ENCODE assay signal across 9 cellular contexts in the genomic region with DNA sequence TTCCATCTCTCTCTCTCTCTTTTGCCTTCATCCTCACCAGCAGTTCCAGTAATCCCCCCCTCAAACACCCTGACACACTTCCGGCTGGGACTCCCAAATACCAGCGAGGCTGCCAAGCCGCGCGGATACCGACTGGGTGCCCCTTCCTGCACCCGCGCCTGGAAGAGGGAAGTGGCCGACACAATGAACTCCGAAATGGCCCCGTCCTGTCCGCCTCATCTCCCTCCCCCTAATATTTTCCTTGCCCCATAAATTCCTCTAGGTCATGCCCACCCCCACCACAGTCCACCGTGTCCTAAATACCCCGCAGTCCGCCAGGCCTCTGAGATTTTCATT. TPM values are rescaled to one million over a fixed set of nuclear protein-coding genes. Genes with fewer than 3 reads are reported as not detected.
DNase-seq lines count a peak whose midpoint lies in the region; ATAC-seq and TF ChIP-seq lines count a peak whose summit lies in the region.
"Had no signal": no experiment of that assay in that cellular context is flagged by ENCODE, and none has a peak within 500 bp of the region (broad histone marks: within the 10 kb centered on the region; RNA-seq: fewer than 3 reads in every experiment).

No MANE protein-coding gene starts in this region.

- TF ChIP-seq CTCF in left lung (IDR thresholded peaks at IDR 0.05) (no peak), upper lobe of right lung (IDR thresholded peaks at IDR 0.05) (no peak)

- intact Hi-C loops in left lung (cut with DNase I) (loop anchor here in 1 of 2 donors (10.0 kb wide), 1 partner anchor 1282 kb away; no protein-coding TSS in a partner anchor), upper lobe of right lung (cut with DNase I) (loop anchor here (10.0 kb wide), 2 partner anchors 1272 to 1302 kb away; no protein-coding TSS in a partner anchor)

- H3K4me3 ChIP-seq in left lung (peak overlapping the region in 1 of 2 donors; percentile 46), upper lobe of right lung (no peak overlapping the region)

- no peaks in the 10 kb centered on the region for H3K9me3 ChIP-seq in left lung
- H3K9me3 ChIP-seq in upper lobe of right lung: no peaks in the 10 kb centered on the region

- peaks cover 32% of the 10 kb centered on the region for H3K4me1 Mint-ChIP-seq in activated naive CD4-positive, alpha-beta T cell treated with anti-CD3 and anti-CD28 coated beads, Interleukin-2, amount 50 U/mL, for 24 hours

- H3K4me1 ChIP-seq in left lung (peaks cover 4 to 68% of the 10 kb centered on the region in 2 donors), upper lobe of right lung (peaks cover 24% of the 10 kb centered on the region)

- H3K4me3 Mint-ChIP-seq in activated naive CD4-positive, alpha-beta T cell treated with anti-CD3 and anti-CD28 coated beads, Interleukin-2, amount 50 U/mL, for 24 hours: no peak overlapping the region

- peaks cover 62% of the 10 kb centered on the region for H3K27me3 Mint-ChIP-seq in activated naive CD4-positive, alpha-beta T cell treated with anti-CD3 and anti-CD28 coated beads, Interleukin-2, amount 50 U/mL, for 24 hours

- no peaks in the 10 kb centered on the region for H3K9me3 Mint-ChIP-seq in activated naive CD4-positive, alpha-beta T cell treated with anti-CD3 and anti-CD28 coated beads, Interleukin-2, amount 50 U/mL, for 24 hours

- ATAC-seq in left lung (no peak), upper lobe of right lung (no peak)

- DNase-seq in activated naive CD4-positive, alpha-beta T cell (lab: John Stamatoyannopoulos, UW): no peak
- DNase-seq in SW480 (ENCODE audit: low spot score): peak; percentile 77
- DNase-seq in left lung: peak; percentile 31 to 68
- peak; percentile 51 for DNase-seq in upper lobe of right lung
- no peak for DNase-seq in Kasumi-1 (lab: John Stamatoyannopoulos, UW)
- no peak for DNase-seq in NCI-H1092 (lab: John Stamatoyannopoulos, UW)
- DNase-seq in NCI-H1436 (lab: John Stamatoyannopoulos, UW): no peak
- DNase-seq: foreskin melanocyte had no signal

- peaks cover 90 to 100% of the 10 kb centered on the region in 2 donors for H3K27me3 ChIP-seq in left lung
- H3K27me3 ChIP-seq in upper lobe of right lung: peaks cover 99% of the 10 kb centered on the region

- peaks cover 3% of the 10 kb centered on the region for H3K36me3 Mint-ChIP-seq in activated naive CD4-positive, alpha-beta T cell treated with anti-CD3 and anti-CD28 coated beads, Interleukin-2, amount 50 U/mL, for 24 hours

- H3K27ac ChIP-seq in left lung: no peak overlapping the region
- H3K27ac ChIP-seq in upper lobe of right lung: no peak overlapping the region

- H3K36me3 ChIP-seq in left lung (no peaks in the 10 kb centered on the region), upper lobe of right lung (no peaks in the 10 kb centered on the region)

- H3K27ac Mint-ChIP-seq in activated naive CD4-positive, alpha-beta T cell treated with anti-CD3 and anti-CD28 coated beads, Interleukin-2, amount 50 U/mL, for 24 hours: peak overlapping the region; percentile 83

RNA-seq across cellular contexts. Expression of gene HOXA9, which starts 1.8 kb away (rescaled TPM):
- 1 to 10 TPM in 1 of 2 donors, under 1 TPM in 1; 0.73 to 1.4 TPM for total RNA-seq in left lung
- 1.2 TPM for total RNA-seq in upper lobe of right lung

RNA-seq across cellular contexts. Expression of gene HOXA10, which starts 7.0 kb away (rescaled TPM):
- total RNA-seq in left lung (under 1 TPM; 0.42 to 0.55 TPM), upper lobe of right lung (0.38 TPM)

RNA-seq across cellular contexts. Expression of gene HOXA7, which starts 10.7 kb away (rescaled TPM):
- total RNA-seq in left lung: 1 to 10 TPM; 1.3 to 2.2 TPM
- 2.9 TPM for total RNA-seq in upper lobe of right lung

RNA-seq across cellular contexts. Expression of gene HOXA3, which starts 14.8 kb away (rescaled TPM):
- total RNA-seq in left lung (1 to 10 TPM; 5.7 to 8.8 TPM), upper lobe of right lung (8.7 TPM)

RNA-seq across cellular contexts. Expression of gene HOXA11, which starts 17.9 kb away (rescaled TPM):
- total RNA-seq in left lung (under 1 TPM in 1 of 2 donors, not detected in 1; 0.10 TPM), upper lobe of right lung (not detected)

Comparison
In these comparisons a context has a peak if more than half of its experiments do, and no peak if none do; other contexts are left out.
1. DNase-seq: peak in SW480 (single experiment), left lung (2 of 2) and upper lobe of right lung (single experiment); none in activated naive CD4-positive, alpha-beta T cell (0 of 4), Kasumi-1 (0 of 2), NCI-H1092 (single experiment) and NCI-H1436 (single experiment).